8 cellular contexts compared by ENCODE assay signal in the genomic region with DNA sequence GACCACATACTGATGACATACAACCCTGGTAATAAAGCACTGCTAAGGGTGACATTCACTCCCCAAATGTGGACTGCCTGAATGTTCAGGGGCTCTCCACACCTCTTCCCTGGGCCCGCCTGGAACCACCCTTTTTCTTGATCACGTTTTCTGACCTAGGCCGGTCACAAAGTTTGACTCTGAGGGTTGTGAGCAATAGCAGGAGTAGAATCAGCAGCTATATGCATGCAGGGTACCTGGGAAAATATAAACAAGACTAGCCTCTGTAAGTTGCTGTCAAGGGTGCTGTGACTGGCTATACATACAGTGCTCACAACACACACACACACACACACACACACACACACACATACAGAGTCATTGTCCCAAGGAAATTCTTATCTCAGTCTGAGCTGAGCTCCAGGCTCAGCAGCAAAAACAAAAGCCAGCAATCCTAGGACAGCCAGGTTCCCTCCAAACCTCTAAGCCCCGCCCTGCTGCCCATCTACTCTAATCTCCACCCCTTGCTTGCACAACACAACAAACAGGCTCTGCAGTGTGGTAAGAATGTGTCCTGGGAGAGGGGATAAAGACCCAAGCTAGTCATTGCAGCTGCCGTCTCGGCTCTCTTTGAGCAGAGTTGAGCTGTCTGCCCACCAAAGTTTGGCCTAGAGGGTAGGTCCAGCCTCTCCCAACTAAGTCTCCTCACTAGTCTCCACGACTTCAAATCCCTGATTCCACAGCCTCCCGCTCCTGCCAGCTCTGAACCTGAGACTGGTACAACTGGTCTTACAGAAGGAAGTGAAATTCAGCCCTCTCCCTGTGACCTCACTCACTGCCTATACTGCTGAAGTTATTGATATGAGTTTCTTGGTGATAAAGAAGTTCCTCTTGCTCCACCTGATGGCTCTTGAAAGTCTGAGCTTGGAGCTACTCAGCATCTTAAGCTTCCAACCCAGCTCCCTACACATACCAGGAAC. TPM values are rescaled to one million over a fixed set of nuclear protein-coding genes. Genes with fewer than 3 reads are reported as not detected.
A peak's percentile ranks its signal among the peaks of the same experiment; 100 is the strongest.
DNase-seq lines count a peak whose midpoint lies in the region; ATAC-seq and TF ChIP-seq lines count a peak whose summit lies in the region.

No MANE protein-coding gene starts in this region.

- peak; percentile 34 for ATAC-seq in HG02759 (IDR thresholded peaks at IDR 0.05; ENCODE audit: unreplicated experiment)
- peak; percentile 56 to 68 for ATAC-seq in upper lobe of left lung (ENCODE audit: low FRiP score in 2 of 2)

- DNase-seq in activated naive CD4-positive, alpha-beta T cell treated with anti-CD3 and anti-CD28 coated beads for 36 hours: peak; percentile 49
- no peak for DNase-seq in activated naive CD4-positive, alpha-beta T cell treated with Interleukin-2 at 50 U/mL for 16 hours
- DNase-seq in NCI-H82 treated with DMSO at 0.1 percent for 48 hours (lab: John Stamatoyannopoulos, UW; ENCODE audit: unreplicated experiment) (peak; percentile 39), MCF 10A (ENCODE audit: unreplicated experiment) (peak; percentile 88), lower leg skin (ENCODE audit: low spot score in 2 of 2) (peak; percentile 85 to 95), upper lobe of left lung (peak in 1 of 2 donors; percentile 92), NCI-H446 (lab: John Stamatoyannopoulos, UW) (no peak)

- no peaks in the 10 kb centered on the region for H3K9me3 ChIP-seq in upper lobe of left lung

- no peak for TF ChIP-seq POLR2A in lower leg skin (IDR thresholded peaks at IDR 0.05)
- TF ChIP-seq POLR2A in upper lobe of left lung (IDR thresholded peaks at IDR 0.05): peak in 2 of 4 donors; percentile 57 to 81

- no peaks in the 10 kb centered on the region for H3K9me3 Mint-ChIP-seq in activated naive CD4-positive, alpha-beta T cell treated with anti-CD3 and anti-CD28 coated beads for 36 hours
- H3K9me3 Mint-ChIP-seq in MCF 10A (ENCODE audit: unreplicated experiment): no peaks in the 10 kb centered on the region

- no peaks in the 10 kb centered on the region for H3K27me3 Mint-ChIP-seq in activated naive CD4-positive, alpha-beta T cell treated with anti-CD3 and anti-CD28 coated beads for 36 hours (ENCODE audit: low read depth)
- no peaks in the 10 kb centered on the region for H3K27me3 Mint-ChIP-seq in MCF 10A (ENCODE audit: insufficient read depth, unreplicated experiment)

- peaks cover 70 to 72% (median 71%) of the 10 kb centered on the region in 4 donors for H3K4me1 ChIP-seq in upper lobe of left lung

- no peak for TF ChIP-seq EP300 in upper lobe of left lung (IDR thresholded peaks at IDR 0.05)

- H3K4me1 Mint-ChIP-seq in activated naive CD4-positive, alpha-beta T cell treated with anti-CD3 and anti-CD28 coated beads for 36 hours (ENCODE audit: low read depth): peaks cover 46% of the 10 kb centered on the region
- H3K4me1 Mint-ChIP-seq in MCF 10A (ENCODE audit: insufficient read depth, unreplicated experiment): peaks cover 57% of the 10 kb centered on the region

- H3K27me3 ChIP-seq in upper lobe of left lung: no peaks in the 10 kb centered on the region

- no peak overlapping the region for H3K4me3 Mint-ChIP-seq in activated naive CD4-positive, alpha-beta T cell treated with anti-CD3 and anti-CD28 coated beads for 36 hours
- peak overlapping the region; percentile 11 for H3K4me3 Mint-ChIP-seq in MCF 10A (ENCODE audit: unreplicated experiment)

- BruUV-seq in MCF 10A (replicated peaks; lab: Mats Ljungman, UMichigan): no TSS peak

- H3K36me3 Mint-ChIP-seq in activated naive CD4-positive, alpha-beta T cell treated with anti-CD3 and anti-CD28 coated beads for 36 hours (ENCODE audit: low read depth): no peaks in the 10 kb centered on the region
- H3K36me3 Mint-ChIP-seq in MCF 10A (ENCODE audit: insufficient read depth, unreplicated experiment): no peaks in the 10 kb centered on the region

- peak overlapping the region; percentile 60 for H3K27ac Mint-ChIP-seq in activated naive CD4-positive, alpha-beta T cell treated with anti-CD3 and anti-CD28 coated beads for 36 hours
- H3K27ac Mint-ChIP-seq in MCF 10A (ENCODE audit: low read depth, unreplicated experiment): no peak overlapping the region

- TF ChIP-seq CTCF in MCF 10A (IDR thresholded peaks at IDR 0.05; ENCODE audit: unreplicated experiment) (no peak), lower leg skin (IDR thresholded peaks at IDR 0.05) (no peak), upper lobe of left lung (IDR thresholded peaks at IDR 0.05) (peak in 1 of 6 experiments; percentile 11)

- POLR2A ChIA-PET in MCF 10A (lab: Yijun Ruan, JAX): interaction anchor here (0.6 to 2.2 kb wide), 13 partner anchors 8 to 133 kb away, joined by 3 to 9 read pairs (median 4); a partner anchor contains a TSS

- intact Hi-C loops in activated naive CD4-positive, alpha-beta T cell treated with anti-CD3 and anti-CD28 coated beads for 36 hours (cut with micrococcal nuclease): loop anchor here (1.0 to 5.0 kb wide), 4 partner anchors 8 to 216 kb away; a partner anchor contains a TSS
- intact Hi-C loops in MCF 10A (cut with micrococcal nuclease) (loop anchor here (10.0 kb wide), 2 partner anchors 88 to 168 kb away; no protein-coding TSS in a partner anchor), lower leg skin (cut with DNase I; ENCODE audit: low total_unique reads) (loop anchor here (10.0 kb wide), 1 partner anchor 62 kb away; no protein-coding TSS in a partner anchor)

- peak overlapping the region; percentile 86 to 93 (median 92) for H3K27ac ChIP-seq in upper lobe of left lung

- CTCF ChIA-PET in activated naive CD4-positive, alpha-beta T cell treated with anti-CD3 and anti-CD28 coated beads for 36 hours (lab: Charles Lee): interaction anchor here (0.5 to 14.7 kb wide), 22 partner anchors 5 to 1555 kb away, joined by 3 to 189 read pairs (median 4); a partner anchor contains a TSS
- CTCF ChIA-PET in MCF 10A (lab: Yijun Ruan, JAX): interaction anchor here (0.6 to 12.9 kb wide), 26 partner anchors 9 to 226 kb away, joined by 3 to 125 read pairs (median 6); a partner anchor contains a TSS

- H3K4me3 ChIP-seq in lower leg skin (ENCODE audit: low read depth, poor library complexity, severe bottlenecking) (no peak overlapping the region), upper lobe of left lung (peak overlapping the region in 3 of 4 donors; percentile 3 to 94 (median 7))

- 57 to 65% methylated on average over 8 of the region's 8 CpGs for WGBS in lower leg skin, 2 donors
- WGBS in upper lobe of left lung, 2 donors: 42 to 45% methylated on average over 8 of the region's 8 CpGs

- no peaks in the 10 kb centered on the region for H3K36me3 ChIP-seq in upper lobe of left lung

RNA-seq across cellular contexts. Expression of a gene that starts 2.2 kb away (rescaled TPM):
- 10 to 100 TPM in 1 of 2 experiments, 1 to 10 TPM in 1; 9.4 to 10.3 TPM for total RNA-seq in activated naive CD4-positive, alpha-beta T cell treated with anti-CD3 and anti-CD28 coated beads for 36 hours
- total RNA-seq in MCF 10A (2022): 0.17 TPM in 1 of 2 replicates, not detected in the other
- total RNA-seq in lower leg skin: 10 to 100 TPM in 1 of 4 donors, 1 to 10 TPM in 3; 2.1 to 11.8 (median 8.4) TPM
- 100 to 1,000 TPM in 1 of 6 donors, 10 to 100 TPM in 4, 1 to 10 TPM in 1; 9.9 to 118 (median 26.2) TPM for total RNA-seq in upper lobe of left lung

RNA-seq across cellular contexts. Expression of a gene that starts 54.4 kb away (rescaled TPM):
- total RNA-seq in activated naive CD4-positive, alpha-beta T cell treated with anti-CD3 and anti-CD28 coated beads for 36 hours: 100 to 1,000 TPM; 102 to 106 TPM
- total RNA-seq in MCF 10A (2022) (24.4 and 30.9 TPM in 2 replicates), lower leg skin (1 to 10 TPM; 1.3 to 4.5 (median 2.1) TPM), upper lobe of left lung (10 to 100 TPM in 1 of 6 donors, 1 to 10 TPM in 3, under 1 TPM in 1, not detected in 1; 0.79 to 12.1 (median 2.7) TPM)

Comparison
In these comparisons a context has a peak if more than half of its experiments do, and no peak if none do; other contexts are left out.
1. DNase-seq: peak in activated naive CD4-positive, alpha-beta T cell treated with anti-CD3 and anti-CD28 coated beads for 36 hours (single experiment), NCI-H82 treated with DMSO at 0.1 percent for 48 hours (single experiment), MCF 10A (single experiment) and lower leg skin (2 of 2); none in activated naive CD4-positive, alpha-beta T cell treated with Interleukin-2 at 50 U/mL for 16 hours (single experiment) and NCI-H446 (0 of 2).